8 cellular contexts compared by ENCODE assay signal in genomic region chr22:27804683-27805297, GRCh38. TPM values are rescaled to one million over a fixed set of nuclear protein-coding genes. Genes with fewer than 3 reads are reported as not detected.
DNase-seq lines count a peak whose midpoint lies in the region; ATAC-seq and TF ChIP-seq lines count a peak whose summit lies in the region.

No MANE protein-coding gene starts in this region.

- intact Hi-C loops in naive thymus-derived CD4-positive, alpha-beta T cell (cut with micrococcal nuclease): loop anchor here (2.0 to 10.0 kb wide), 6 partner anchors 397 to 1440 kb away; partner anchors contain the start of genes HPS4 (in 1 of the 2) and SRRD (in 1 of the 2)
- intact Hi-C loops in tibial artery (cut with DNase I; ENCODE audit: low total_unique reads): loop anchor here (10.0 kb wide), 5 partner anchors 60 to 1050 kb away; no protein-coding TSS in a partner anchor

- peaks cover 0 to 8% (median 0%) of the 10 kb centered on the region in 3 experiments for H3K36me3 ChIP-seq in naive thymus-derived CD4-positive, alpha-beta T cell (ENCODE audit: control insufficient read depth in 2 of 3, insufficient read depth in 3 of 3, low read length in 3 of 3)
- no peaks in the 10 kb centered on the region for H3K36me3 ChIP-seq in tibial artery

- peak; percentile 82 for DNase-seq in AG08395 (ENCODE audit: low spot score)
- peak; percentile 83 for DNase-seq in GM13976 (ENCODE audit: low spot score)
- DNase-seq in NCI-H446 treated with DMSO at 0.1 percent for 48 hours (lab: John Stamatoyannopoulos, UW): peak; percentile 46
- peak; percentile 45 for DNase-seq in activated CD8-positive, alpha-beta memory T cell treated with anti-CD3 and anti-CD28 coated beads, Interleukin-2, amount 50 U/mL, for 4 hours
- DNase-seq in epithelial cell of proximal tubule (ENCODE audit: low read depth): no peak
- DNase-seq in naive thymus-derived CD4-positive, alpha-beta T cell: peak in 8 of 9 donors; percentile 19 to 56 (median 48)
- DNase-seq in tibial artery: peak; percentile 77 to 85

- no peak overlapping the region for H3K27ac ChIP-seq in naive thymus-derived CD4-positive, alpha-beta T cell (ENCODE audit: low read depth, low read length)
- peak overlapping the region in 1 of 2 donors; percentile 14 for H3K27ac ChIP-seq in tibial artery

- peaks cover 8 to 18% of the 10 kb centered on the region in 2 donors for H3K4me1 ChIP-seq in naive thymus-derived CD4-positive, alpha-beta T cell (ENCODE audit: control insufficient read depth in 2 of 2, insufficient read depth in 2 of 2, low read length in 2 of 2)
- H3K4me1 ChIP-seq in tibial artery: peaks cover 0 to 47% (median 27%) of the 10 kb centered on the region in 4 donors

- no peaks in the 10 kb centered on the region for H3K9me3 Mint-ChIP-seq in naive thymus-derived CD4-positive, alpha-beta T cell

- no peaks in the 10 kb centered on the region for H3K9me3 ChIP-seq in naive thymus-derived CD4-positive, alpha-beta T cell (ENCODE audit: control insufficient read depth in 2 of 3, low read length in 3 of 3)
- H3K9me3 ChIP-seq in tibial artery: no peaks in the 10 kb centered on the region

- H3K4me3 ChIP-seq in epithelial cell of proximal tubule (ENCODE audit: low read depth, low read length) (no peak overlapping the region), tibial artery (no peak overlapping the region)
- no peak overlapping the region for H3K4me3 ChIP-seq in naive thymus-derived CD4-positive, alpha-beta T cell (ENCODE audit: low read length)

- in situ Hi-C loops in GM13976 (cut with MboI; ENCODE audit: low sequenced_read_pairs, unreplicated experiment): no loop called here

- no peak overlapping the region for H3K27ac Mint-ChIP-seq in naive thymus-derived CD4-positive, alpha-beta T cell

- POLR2A ChIA-PET in naive thymus-derived CD4-positive, alpha-beta T cell (lab: Charles Lee): no interaction called here

- ATAC-seq in naive thymus-derived CD4-positive, alpha-beta T cell: peak; percentile 53
- no peak for ATAC-seq in GM18861 (IDR thresholded peaks at IDR 0.05; ENCODE audit: unreplicated experiment)

- H3K27me3 Mint-ChIP-seq in naive thymus-derived CD4-positive, alpha-beta T cell: peaks cover 11 to 45% (median 33%) of the 10 kb centered on the region in 5 donors

- TF ChIP-seq CTCF in GM13976 (IDR thresholded peaks at IDR 0.05; ENCODE audit: borderline replicate concordance, control extremely low read depth, extremely low read depth, insufficient read depth, missing control alignments) (peak; percentile 68), epithelial cell of proximal tubule (conservative IDR thresholded peaks at IDR 0.05; ENCODE audit: low read depth, low read length) (peak; percentile 71), tibial artery (IDR thresholded peaks at IDR 0.05) (peak; percentile 70 to 79)

- peaks cover 13 to 31% (median 15%) of the 10 kb centered on the region in 7 donors for H3K4me1 Mint-ChIP-seq in naive thymus-derived CD4-positive, alpha-beta T cell

- no peaks in the 10 kb centered on the region for H3K27me3 ChIP-seq in naive thymus-derived CD4-positive, alpha-beta T cell (ENCODE audit: control insufficient read depth in 2 of 2, insufficient read depth in 2 of 2, low read length in 2 of 2)
- H3K27me3 ChIP-seq in tibial artery: no peaks in the 10 kb centered on the region

- peak overlapping the region in 9 of 10 donors; percentile 9 to 86 (median 59) for H3K4me3 Mint-ChIP-seq in naive thymus-derived CD4-positive, alpha-beta T cell

- H3K36me3 Mint-ChIP-seq in naive thymus-derived CD4-positive, alpha-beta T cell: no peaks in the 10 kb centered on the region

- CTCF ChIA-PET in naive thymus-derived CD4-positive, alpha-beta T cell (lab: Charles Lee): interaction anchor here (0.6 to 1.2 kb wide), 2 partner anchors 13 to 74 kb away, joined by 3 to 4 read pairs; no protein-coding TSS in a partner anchor

RNA-seq across cellular contexts. Expression of gene MN1, which starts 3.2 kb away (rescaled TPM):
- 0.06 and 2.1 TPM in 2 replicates for total RNA-seq in epithelial cell of proximal tubule
- 1 to 10 TPM in 2 of 5 experiments, under 1 TPM in 3; 0.16 to 3.8 (median 0.38) TPM for total RNA-seq in naive thymus-derived CD4-positive, alpha-beta T cell
- not detected for polyA plus RNA-seq in naive thymus-derived CD4-positive, alpha-beta T cell
